20 cellular contexts compared by ENCODE assay signal in genomic region chr5:112511920-112512319, GRCh38.
"Had no signal": no experiment of that assay in that cellular context is flagged by ENCODE, and none has a peak within 500 bp of the region (broad histone marks: within the 10 kb centered on the region; RNA-seq: fewer than 3 reads in every experiment).

No MANE protein-coding gene starts in this region.

- DNase-seq: cerebellar nuclear complex; effector memory CD8-positive, alpha-beta T cell; foreskin keratinocyte; head of caudate nucleus; left cardiac atrium; mammary epithelial cell; nucleus accumbens; ovary; right cardiac atrium; spleen; stimulated activated CD4-positive, alpha-beta T cell treated with anti-CD3 and anti-CD28 coated beads, Interleukin-15, amount 100 ng/mL, for 24 hours; stimulated activated CD4-positive, alpha-beta T cell treated with anti-CD3 and anti-CD28 coated beads, Interleukin-1b, Interleukin-23, amount 100 ng/mL, for 48 hours; stimulated activated CD4-positive, alpha-beta T cell treated with anti-CD3 and anti-CD28 coated beads, Interleukin-4, amount 100 ng/mL, for 24 hours; testis; upper lobe of right lung had no signal

- H3K4me3 ChIP-seq: hepatocyte, neural progenitor cell, ovary, spleen, testis, tibial nerve, upper lobe of right lung, vagina had no signal

- H3K27ac ChIP-seq: epithelial cell of prostate, foreskin keratinocyte, hepatocyte, neural progenitor cell, ovary, spleen, testis, tibial nerve, upper lobe of right lung, vagina had no signal
